ENCODE assay signal across 1 cellular context in genomic region chr2:231395188-231396057, GRCh38.
TF ChIP-seq lines count a peak whose summit lies in the region.

TSS of gene B3GNT7 (plus strand) at chr2:231395710. CDS start at chr2:231395804, 94 bp downstream.

TF ChIP-seq in GM12878, 131 proteins besides CTCF, POLR2A, EP300 and RAD21 (continued from another document):
- no peak for TF ChIP-seq PRDM15 (CRISPR knock-in tag; IDR thresholded peaks at IDR 0.05)
- no peak for TF ChIP-seq ELK1 (IDR thresholded peaks at IDR 0.05; ENCODE audit: low read depth, low read length)
- TF ChIP-seq PKNOX1 (IDR thresholded peaks at IDR 0.05), result no peak
- TF ChIP-seq IKZF1 (conservative IDR thresholded peaks at IDR 0.05), result peak; percentile 48; the same call in 1 of the 2 replicates
- TF ChIP-seq FOS (IDR thresholded peaks at IDR 0.05; ENCODE audit: borderline replicate concordance, extremely low read depth, insufficient read length), result no peak
- no peak for TF ChIP-seq ASH2L (IDR thresholded peaks at IDR 0.05; ENCODE audit: borderline replicate concordance, low read depth)
- no peak for TF ChIP-seq MEF2B (IDR thresholded peaks at IDR 0.05; ENCODE audit: partially characterized antibody, poor library complexity, severe bottlenecking)
- no peak for TF ChIP-seq EGR1 (IDR thresholded peaks at IDR 0.05; ENCODE audit: borderline replicate concordance in 1 of 2, low read depth in 2 of 2, low read length in 2 of 2)
- no peak for TF ChIP-seq HDAC6 (IDR thresholded peaks at IDR 0.05; ENCODE audit: unreplicated experiment)
- 0 out of 2 replicates have a peak, but pooled peaks have one; percentile 10 for TF ChIP-seq NBN (IDR thresholded peaks at IDR 0.05)
- no peak for TF ChIP-seq RFX5 (IDR thresholded peaks at IDR 0.05; ENCODE audit: low read depth, low read length)
- TF ChIP-seq SUPT20H (IDR thresholded peaks at IDR 0.05; ENCODE audit: borderline replicate concordance, control insufficient read depth, low read depth, low read length), result no peak
- no peak for TF ChIP-seq MYB (IDR thresholded peaks at IDR 0.05; ENCODE audit: borderline replicate concordance, low read depth, low read length)
- 0 out of 2 replicates have a peak, but pooled peaks have one; percentile 21 for TF ChIP-seq TCF3 (IDR thresholded peaks at IDR 0.05; ENCODE audit: borderline replicate concordance, insufficient read depth, low read depth, low read length)
- TF ChIP-seq CREB1 (IDR thresholded peaks at IDR 0.05; ENCODE audit: low read depth), result no peak
- TF ChIP-seq SREBF1 (IDR thresholded peaks at IDR 0.05; ENCODE audit: low read length), result no peak
- TF ChIP-seq BCL3 (IDR thresholded peaks at IDR 0.05; ENCODE audit: borderline replicate concordance, insufficient read depth, low read depth, low read length, poor library complexity, severe bottlenecking), result no peak
- TF ChIP-seq STAT1 (conservative IDR thresholded peaks at IDR 0.05), result no peak
- TF ChIP-seq SIX5 (IDR thresholded peaks at IDR 0.05; ENCODE audit: low read depth, low read length, severe bottlenecking), result no peak
- TF ChIP-seq BHLHE40 (IDR thresholded peaks at IDR 0.05; ENCODE audit: borderline replicate concordance in 1 of 2, low read depth in 2 of 2, low read length in 1 of 2), result peak in 1 of 2 experiments; percentile 29; a peak in 1 of 4 replicates
- TF ChIP-seq CUX1 (IDR thresholded peaks at IDR 0.05; ENCODE audit: insufficient replicate concordance, low read depth, low read length), result no peak
- no peak for TF ChIP-seq FOXK2 (IDR thresholded peaks at IDR 0.05)
- TF ChIP-seq ZBTB33 (IDR thresholded peaks at IDR 0.05), result no peak
- TF ChIP-seq NRF1 (conservative IDR thresholded peaks at IDR 0.05; ENCODE audit: low read depth, low read length), result no peak
- TF ChIP-seq SUZ12 (IDR thresholded peaks at IDR 0.05; ENCODE audit: unreplicated experiment), result no peak
- no peak for TF ChIP-seq BCL11A (IDR thresholded peaks at IDR 0.05; ENCODE audit: low read depth, low read length)
